In genomic region chr19:34499155-34499834, GRCh38 we compare ENCODE assay signal across 22 cellular contexts.
"Had no signal": no experiment of that assay in that cellular context is flagged by ENCODE, and none has a peak within 500 bp of the region (broad histone marks: within the 10 kb centered on the region; RNA-seq: fewer than 3 reads in every experiment).

No MANE protein-coding gene starts in this region.

- H3K4me3 Mint-ChIP-seq: activated CD4-positive, alpha-beta T cell treated with anti-CD3 and anti-CD28 coated beads, Interleukin-2, amount 10 ng/mL, durations not matched to agents 7 days and 5 days; activated CD8-positive, alpha-beta memory T cell treated with anti-CD3 and anti-CD28 coated beads, Interleukin-2, amount 10 ng/mL, durations not matched to agents 7 days and 5 days; activated CD8-positive, alpha-beta T cell treated with anti-CD3 and anti-CD28 coated beads for 36 hours; activated naive CD4-positive, alpha-beta T cell treated with anti-CD3 and anti-CD28 coated beads, Interleukin-2, amount 50 U/mL, for 24 hours; brain; natural killer cell had no signal

- H3K27ac ChIP-seq: lower lobe of right lung, psoas muscle, right atrium auricular region, stomach, suprapubic skin, transverse colon, uterus, VCaP had no signal

- ATAC-seq: esophagus mucosa, left lobe of liver, lower lobe of right lung, psoas muscle had no signal

- H3K27me3 ChIP-seq: right atrium auricular region, suprapubic skin, uterus had no signal

- DNase-seq: activated CD4-positive, alpha-beta T cell treated with anti-CD3 and anti-CD28 coated beads, Interleukin-2, amount 10 ng/mL, durations not matched to agents 7 days and 5 days; activated CD4-positive, CD25-positive, alpha-beta regulatory T cell treated with anti-CD3 and anti-CD28 coated beads, Interleukin-2, amount 50 U/mL, for 72 hours; activated CD8-positive, alpha-beta memory T cell treated with anti-CD3 and anti-CD28 coated beads, Interleukin-2, amount 10 ng/mL, durations not matched to agents 7 days and 5 days; activated gamma-delta T cell; activated T-cell treated with anti-CD3 and anti-CD28 coated beads for 4 hours; caudate nucleus; dermis blood vessel endothelial cell; foreskin melanocyte; lower lobe of right lung; natural killer cell; psoas muscle; stomach; transverse colon; uterus had no signal

- H3K9me3 ChIP-seq: lower lobe of right lung, psoas muscle, right atrium auricular region, stomach, suprapubic skin, transverse colon, uterus had no signal

- H3K9me3 Mint-ChIP-seq: activated CD4-positive, alpha-beta T cell treated with anti-CD3 and anti-CD28 coated beads, Interleukin-2, amount 10 ng/mL, durations not matched to agents 7 days and 5 days; activated CD8-positive, alpha-beta T cell treated with anti-CD3 and anti-CD28 coated beads for 36 hours; activated naive CD4-positive, alpha-beta T cell treated with anti-CD3 and anti-CD28 coated beads, Interleukin-2, amount 50 U/mL, for 24 hours; brain; natural killer cell had no signal

- H3K36me3 ChIP-seq: transverse colon, uterus had no signal

- H3K4me1 ChIP-seq: psoas muscle, uterus had no signal

- H3K27ac Mint-ChIP-seq: activated CD4-positive, alpha-beta T cell treated with anti-CD3 and anti-CD28 coated beads, Interleukin-2, amount 10 ng/mL, durations not matched to agents 7 days and 5 days; activated CD8-positive, alpha-beta memory T cell treated with anti-CD3 and anti-CD28 coated beads, Interleukin-2, amount 10 ng/mL, durations not matched to agents 7 days and 5 days; activated CD8-positive, alpha-beta T cell treated with anti-CD3 and anti-CD28 coated beads for 36 hours; activated naive CD4-positive, alpha-beta T cell treated with anti-CD3 and anti-CD28 coated beads, Interleukin-2, amount 50 U/mL, for 24 hours; brain; natural killer cell had no signal

- H3K4me3 ChIP-seq: lower lobe of right lung, psoas muscle, right atrium auricular region, stomach, suprapubic skin, transverse colon, uterus had no signal

- H3K4me1 Mint-ChIP-seq: activated naive CD4-positive, alpha-beta T cell treated with anti-CD3 and anti-CD28 coated beads, Interleukin-2, amount 50 U/mL, for 24 hours had no signal
